In genomic region chr1:20787100-20787774, GRCh38 we compare ENCODE assay signal across 8 cellular contexts. TPM values are rescaled to one million over a fixed set of nuclear protein-coding genes. Genes with fewer than 3 reads are reported as not detected.
DNase-seq lines count a peak whose midpoint lies in the region; ATAC-seq and TF ChIP-seq lines count a peak whose summit lies in the region.

Gene HP1BP3, minus strand, starts transcription at chr1:20787307. Its CDS starts 6,867 bp downstream, at chr1:20780440.

- peaks cover 10% of the 10 kb centered on the region for H3K36me3 Mint-ChIP-seq in activated CD8-positive, alpha-beta T cell treated with anti-CD3 and anti-CD28 coated beads for 36 hours (ENCODE audit: low read depth)

- POLR2A ChIA-PET in activated CD8-positive, alpha-beta T cell treated with anti-CD3 and anti-CD28 coated beads for 36 hours (lab: Charles Lee): interaction anchor here (0.6 to 3.1 kb wide), 12 partner anchors 11 to 387 kb away, joined by 3 to 12 read pairs (median 4); no protein-coding TSS in a partner anchor

- no peaks in the 10 kb centered on the region for H3K9me3 Mint-ChIP-seq in activated CD8-positive, alpha-beta T cell treated with anti-CD3 and anti-CD28 coated beads for 36 hours

- H3K27ac ChIP-seq in ectodermal cell (ENCODE audit: insufficient read depth, low read depth, low read length, poor library complexity, severe bottlenecking) (peak within 1 kb of the TSS; percentile 98), lung (ENCODE audit: low read depth in 1 of 2, low read length in 1 of 2) (peak within 1 kb of the TSS; percentile 98 to 99)

- H3K36me3 ChIP-seq in ectodermal cell (ENCODE audit: control insufficient read depth, insufficient read depth, low read length) (no peaks in the 10 kb centered on the region), lung (ENCODE audit: control insufficient read depth in 2 of 2, insufficient read depth in 2 of 2, low read length in 2 of 2) (no peaks in the 10 kb centered on the region)

- H3K27me3 Mint-ChIP-seq in activated CD8-positive, alpha-beta T cell treated with anti-CD3 and anti-CD28 coated beads for 36 hours: no peaks in the 10 kb centered on the region

- DNase-seq in C1 segment of cervical spinal cord (lab: John Stamatoyannopoulos, UW) (peak in 13 of 14 donors; percentile 20 to 92 (median 80)), GM19240 (ENCODE audit: insufficient read length, low spot score) (peak; percentile 53), NCI-H82 (lab: John Stamatoyannopoulos, UW) (peak; percentile 81), lung (ENCODE audit: low spot score) (peak; percentile 68)
- DNase-seq in activated CD8-positive, alpha-beta T cell treated with anti-CD3 and anti-CD28 coated beads for 36 hours: peak; percentile 76
- peak; percentile 61 to 78 (median 69) for DNase-seq in stimulated activated CD4-positive, alpha-beta T cell treated with anti-CD3 and anti-CD28 coated beads, TNF-alpha, amount 100 ng/mL, for 24 hours (ENCODE audit: low read depth in 3 of 3)

- TF ChIP-seq CTCF in activated CD8-positive, alpha-beta T cell treated with anti-CD3 and anti-CD28 coated beads for 36 hours (IDR thresholded peaks at IDR 0.05): no peak
- no peak for TF ChIP-seq CTCF in lung (IDR thresholded peaks at IDR 0.05; ENCODE audit: control extremely low read depth, extremely low read depth)

- CTCF ChIA-PET in activated CD8-positive, alpha-beta T cell treated with anti-CD3 and anti-CD28 coated beads for 36 hours (lab: Charles Lee): interaction anchor here (0.9 to 2.4 kb wide), 5 partner anchors 10 to 483 kb away, joined by 3 to 9 read pairs (median 4); no protein-coding TSS in a partner anchor

- ATAC-seq in HG03442 (IDR thresholded peaks at IDR 0.05; ENCODE audit: unreplicated experiment) (peak; percentile 48), lung (ENCODE audit: insufficient read depth, low FRiP score) (peak; percentile 81)
- ATAC-seq in activated CD8-positive, alpha-beta T cell treated with anti-CD3 and anti-CD28 coated beads for 36 hours: peak; percentile 57

- H3K4me3 Mint-ChIP-seq in activated CD8-positive, alpha-beta T cell treated with anti-CD3 and anti-CD28 coated beads for 36 hours: peak within 1 kb of the TSS; percentile 91

- H3K27ac Mint-ChIP-seq in activated CD8-positive, alpha-beta T cell treated with anti-CD3 and anti-CD28 coated beads for 36 hours: peak within 1 kb of the TSS; percentile 93

- H3K4me1 ChIP-seq in ectodermal cell (ENCODE audit: control insufficient read depth, insufficient read depth, low read length) (no peaks in the 10 kb centered on the region), lung (ENCODE audit: control insufficient read depth in 2 of 2, insufficient read depth in 2 of 2, low read length in 2 of 2) (peaks cover 4 to 5% of the 10 kb centered on the region in 2 donors)

- intact Hi-C loops in activated CD8-positive, alpha-beta T cell treated with anti-CD3 and anti-CD28 coated beads for 36 hours (cut with micrococcal nuclease): no loop called here

- H3K4me3 ChIP-seq in ectodermal cell (ENCODE audit: insufficient read depth, low read depth, low read length): peak within 1 kb of the TSS; percentile 97
- H3K4me3 ChIP-seq in lung: peak within 1 kb of the TSS; percentile 90

- peaks cover 18% of the 10 kb centered on the region for H3K4me1 Mint-ChIP-seq in activated CD8-positive, alpha-beta T cell treated with anti-CD3 and anti-CD28 coated beads for 36 hours (ENCODE audit: low read depth)

- H3K27me3 ChIP-seq in ectodermal cell (ENCODE audit: control insufficient read depth, insufficient read depth, low read length, poor library complexity, severe bottlenecking) (no peaks in the 10 kb centered on the region), lung (ENCODE audit: control insufficient read depth, insufficient read depth) (no peaks in the 10 kb centered on the region)

- H3K9me3 ChIP-seq in ectodermal cell (ENCODE audit: control insufficient read depth, low read length) (no peaks in the 10 kb centered on the region), lung (ENCODE audit: control insufficient read depth in 2 of 2, insufficient read depth in 1 of 2, low read length in 1 of 2) (no peaks in the 10 kb centered on the region)

- WGBS in ectodermal cell, 2 experiments: 0% methylated on average over 90 of the region's 90 CpGs
- WGBS in lung, 2 donors: 0 to 1% methylated on average over 39 to 90 of the region's 90 CpGs

RNA-seq across cellular contexts. Expression of gene HP1BP3, which starts in this region (rescaled TPM):
- total RNA-seq in activated CD8-positive, alpha-beta T cell treated with anti-CD3 and anti-CD28 coated beads for 36 hours: 100 to 1,000 TPM; 219 to 224 TPM
- polyA plus RNA-seq in ectodermal cell (2013, experiment 1 of 4): 275 TPM
- 217 TPM for polyA plus RNA-seq in ectodermal cell (2013, experiment 2 of 4)
- 249 TPM for polyA plus RNA-seq in ectodermal cell (2013, experiment 3 of 4)
- polyA plus RNA-seq in ectodermal cell (2013, experiment 4 of 4): 256 TPM
- total RNA-seq in lung: 100 to 1,000 TPM; 143 to 316 TPM
- 10 to 100 TPM; 63.0 to 92.9 TPM for polyA plus RNA-seq in lung

Comparison
In these comparisons a context has a peak if more than half of its experiments do, and no peak if none do; other contexts are left out.
1. Peak in every context shown above with its lines: DNase-seq, ATAC-seq, H3K4me3 ChIP-seq and H3K27ac ChIP-seq.